10 cellular contexts compared by ENCODE assay signal in the genomic region with DNA sequence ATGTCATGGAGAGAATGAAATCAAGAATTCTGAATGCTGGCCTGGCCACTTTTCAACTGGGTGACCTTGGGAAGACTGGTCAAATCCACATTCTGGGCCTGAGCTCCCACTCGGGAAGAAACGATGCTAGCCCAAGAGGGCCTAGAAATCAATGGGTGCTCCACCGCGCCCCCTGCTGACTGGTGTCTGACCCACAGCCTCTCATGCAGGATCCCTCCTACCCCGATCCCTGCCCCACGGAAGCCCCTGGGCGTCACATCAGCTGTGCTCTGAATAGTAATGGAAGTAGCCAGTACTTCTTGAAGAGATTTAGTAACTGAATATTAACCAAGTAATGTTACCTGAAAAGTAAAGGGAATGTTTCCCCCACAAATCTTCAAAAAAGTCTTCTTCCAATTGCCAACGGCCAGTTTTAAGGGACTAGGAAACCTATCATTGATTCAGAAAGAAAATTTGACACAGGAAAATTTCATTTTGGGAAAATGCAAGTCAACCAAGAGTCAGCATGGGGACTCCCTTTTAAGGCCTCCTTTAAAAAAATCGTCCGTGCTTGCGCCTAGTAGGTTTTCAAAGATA. TPM values are rescaled to one million over a fixed set of nuclear protein-coding genes. Genes with fewer than 3 reads are reported as not detected.
DNase-seq lines count a peak whose midpoint lies in the region; ATAC-seq and TF ChIP-seq lines count a peak whose summit lies in the region.
"Had no signal": no experiment of that assay in that cellular context is flagged by ENCODE, and none has a peak within 500 bp of the region (broad histone marks: within the 10 kb centered on the region; RNA-seq: fewer than 3 reads in every experiment).

No MANE protein-coding gene starts in this region.

- H3K27me3 ChIP-seq in right lobe of liver, result no peaks in the 10 kb centered on the region
- H3K27me3 ChIP-seq: adrenal gland had no signal

- H3K4me3 ChIP-seq in right lobe of liver, result no peak overlapping the region
- H3K4me3 ChIP-seq: adrenal gland had no signal

- no peak overlapping the region for H3K27ac ChIP-seq in right lobe of liver
- H3K27ac ChIP-seq: adrenal gland had no signal

- in situ Hi-C loops in GM13977 (cut with MboI; ENCODE audit: low pct_unique_long_range_greater_than_20kb, low sequenced_read_pairs, unreplicated experiment), result no loop called here

- POLR2A ChIA-PET in WTC11 (lab: Charles Lee), result no interaction called here

- H3K36me3 Mint-ChIP-seq in CD14-positive monocyte (peaks cover 64 to 86% of the 10 kb centered on the region in 2 donors), WTC11 (no peaks in the 10 kb centered on the region)

- TF ChIP-seq CTCF in CD14-positive monocyte (IDR thresholded peaks at IDR 0.05) (peak; percentile 58), GM13977 (IDR thresholded peaks at IDR 0.05; ENCODE audit: extremely low read depth, insufficient read depth, missing control alignments) (peak; percentile 64), WTC11 (IDR thresholded peaks at IDR 0.05) (peak; percentile 78), right lobe of liver (IDR thresholded peaks at IDR 0.05) (peak in 3 of 4 donors; percentile 31 to 46 (median 38))

- CTCF ChIA-PET in WTC11 (lab: Charles Lee), result interaction anchor here (0.6 to 2.1 kb wide), 60 partner anchors 9 to 931 kb away, joined by 3 to 24 read pairs (median 4); partner anchors contain the start of gene CRB2

- 73% methylated on average over 7 of the region's 11 CpGs for WGBS in right lobe of liver (ENCODE audit: insufficient coverage, low coverage, low lambda C conversion rate, missing lambda C conversion rate)

- no peak overlapping the region for H3K4me3 Mint-ChIP-seq in CD14-positive monocyte
- no peak overlapping the region for H3K4me3 Mint-ChIP-seq in WTC11

- no peak for TF ChIP-seq POLR2A in right lobe of liver (IDR thresholded peaks at IDR 0.05)

- peaks cover 0 to 4% (median 2%) of the 10 kb centered on the region in 3 donors for H3K27me3 Mint-ChIP-seq in CD14-positive monocyte (ENCODE audit: low read depth in 3 of 3)
- H3K27me3 Mint-ChIP-seq in WTC11 (ENCODE audit: low read depth), result no peaks in the 10 kb centered on the region

- H3K4me1 Mint-ChIP-seq in CD14-positive monocyte (no peaks in the 10 kb centered on the region), WTC11 (peaks cover under 1% of the 10 kb centered on the region)

- H3K27ac Mint-ChIP-seq in CD14-positive monocyte, result no peak overlapping the region
- H3K27ac Mint-ChIP-seq in WTC11, result no peak overlapping the region

- DNase-seq in CD14-positive monocyte (ENCODE audit: low spot score), result no peak
- peak; percentile 58 for DNase-seq in GM13977 (ENCODE audit: low spot score)
- peak; percentile 82 for DNase-seq in WTC11 (ENCODE audit: low spot score)
- DNase-seq in right lobe of liver, result no peak
- no peak for DNase-seq in middle frontal gyrus (ENCODE audit: extremely low spot score, low spot score)
- DNase-seq in NK-92 (lab: John Stamatoyannopoulos, UW; ENCODE audit: unreplicated experiment), result no peak
- DNase-seq in effector CD8-positive, alpha-beta T cell (lab: John Stamatoyannopoulos, UW), result no peak
- DNase-seq: NCI-H2081 treated with DMSO at 0.1 percent for 48 hours had no signal

- peak; percentile 69 for ATAC-seq in WTC11
- no peak for ATAC-seq in right lobe of liver
- ATAC-seq in GM18517 (IDR thresholded peaks at IDR 0.05; ENCODE audit: unreplicated experiment), result no peak

- intact Hi-C loops in CD14-positive monocyte (cut with micrococcal nuclease), result no loop called here
- intact Hi-C loops in right lobe of liver (cut with DNase I), result no loop called here

- no peaks in the 10 kb centered on the region for H3K4me1 ChIP-seq in right lobe of liver
- H3K4me1 ChIP-seq: adrenal gland had no signal

- no peaks in the 10 kb centered on the region for H3K36me3 ChIP-seq in right lobe of liver
- H3K36me3 ChIP-seq: adrenal gland had no signal

- no peaks in the 10 kb centered on the region for H3K9me3 ChIP-seq in right lobe of liver
- H3K9me3 ChIP-seq: adrenal gland had no signal

- H3K9me3 Mint-ChIP-seq in CD14-positive monocyte (no peaks in the 10 kb centered on the region), WTC11 (no peaks in the 10 kb centered on the region)

TF ChIP-seq in WTC11, 78 proteins besides CTCF, POLR2A, EP300 and RAD21:
- TF ChIP-seq, protein P1, sequence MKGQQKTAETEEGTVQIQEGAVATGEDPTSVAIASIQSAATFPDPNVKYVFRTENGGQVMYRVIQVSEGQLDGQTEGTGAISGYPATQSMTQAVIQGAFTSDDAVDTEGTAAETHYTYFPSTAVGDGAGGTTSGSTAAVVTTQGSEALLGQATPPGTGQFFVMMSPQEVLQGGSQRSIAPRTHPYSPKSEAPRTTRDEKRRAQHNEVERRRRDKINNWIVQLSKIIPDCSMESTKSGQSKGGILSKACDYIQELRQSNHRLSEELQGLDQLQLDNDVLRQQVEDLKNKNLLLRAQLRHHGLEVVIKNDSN (CRISPR knock-in tag; IDR thresholded peaks at IDR 0.05), result no peak
- TF ChIP-seq OVOL2 (CRISPR knock-in tag; IDR thresholded peaks at IDR 0.05; ENCODE audit: borderline replicate concordance) (no peak), MLX (CRISPR knock-in tag; IDR thresholded peaks at IDR 0.05) (no peak), ATF6 (CRISPR knock-in tag; IDR thresholded peaks at IDR 0.05) (no peak), SMAD4 (CRISPR knock-in tag; IDR thresholded peaks at IDR 0.05) (no peak), ZNF317 (CRISPR knock-in tag; IDR thresholded peaks at IDR 0.05; ENCODE audit: borderline replicate concordance, low read depth) (no peak), NFATC4 (CRISPR knock-in tag; IDR thresholded peaks at IDR 0.05) (no peak), FOXJ3 (CRISPR knock-in tag; IDR thresholded peaks at IDR 0.05; ENCODE audit: borderline replicate concordance) (no peak)
- TF ChIP-seq, protein P2, sequence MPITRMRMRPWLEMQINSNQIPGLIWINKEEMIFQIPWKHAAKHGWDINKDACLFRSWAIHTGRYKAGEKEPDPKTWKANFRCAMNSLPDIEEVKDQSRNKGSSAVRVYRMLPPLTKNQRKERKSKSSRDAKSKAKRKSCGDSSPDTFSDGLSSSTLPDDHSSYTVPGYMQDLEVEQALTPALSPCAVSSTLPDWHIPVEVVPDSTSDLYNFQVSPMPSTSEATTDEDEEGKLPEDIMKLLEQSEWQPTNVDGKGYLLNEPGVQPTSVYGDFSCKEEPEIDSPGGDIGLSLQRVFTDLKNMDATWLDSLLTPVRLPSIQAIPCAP (CRISPR knock-in tag; IDR thresholded peaks at IDR 0.05), result no peak
- TF ChIP-seq, protein P3, sequence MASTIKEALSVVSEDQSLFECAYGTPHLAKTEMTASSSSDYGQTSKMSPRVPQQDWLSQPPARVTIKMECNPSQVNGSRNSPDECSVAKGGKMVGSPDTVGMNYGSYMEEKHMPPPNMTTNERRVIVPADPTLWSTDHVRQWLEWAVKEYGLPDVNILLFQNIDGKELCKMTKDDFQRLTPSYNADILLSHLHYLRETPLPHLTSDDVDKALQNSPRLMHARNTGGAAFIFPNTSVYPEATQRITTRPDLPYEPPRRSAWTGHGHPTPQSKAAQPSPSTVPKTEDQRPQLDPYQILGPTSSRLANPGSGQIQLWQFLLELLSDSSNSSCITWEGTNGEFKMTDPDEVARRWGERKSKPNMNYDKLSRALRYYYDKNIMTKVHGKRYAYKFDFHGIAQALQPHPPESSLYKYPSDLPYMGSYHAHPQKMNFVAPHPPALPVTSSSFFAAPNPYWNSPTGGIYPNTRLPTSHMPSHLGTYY (CRISPR knock-in tag; IDR thresholded peaks at IDR 0.05), result no peak
- TF ChIP-seq, protein P4, sequence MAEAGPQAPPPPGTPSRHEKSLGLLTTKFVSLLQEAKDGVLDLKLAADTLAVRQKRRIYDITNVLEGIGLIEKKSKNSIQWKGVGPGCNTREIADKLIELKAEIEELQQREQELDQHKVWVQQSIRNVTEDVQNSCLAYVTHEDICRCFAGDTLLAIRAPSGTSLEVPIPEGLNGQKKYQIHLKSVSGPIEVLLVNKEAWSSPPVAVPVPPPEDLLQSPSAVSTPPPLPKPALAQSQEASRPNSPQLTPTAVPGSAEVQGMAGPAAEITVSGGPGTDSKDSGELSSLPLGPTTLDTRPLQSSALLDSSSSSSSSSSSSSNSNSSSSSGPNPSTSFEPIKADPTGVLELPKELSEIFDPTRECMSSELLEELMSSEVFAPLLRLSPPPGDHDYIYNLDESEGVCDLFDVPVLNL (CRISPR knock-in tag; IDR thresholded peaks at IDR 0.05; ENCODE audit: borderline replicate concordance, low read depth), result no peak

RNA-seq across cellular contexts. Expression of gene CRB2, which starts 43.9 kb away (rescaled TPM):
- not detected for polyA plus RNA-seq in CD14-positive monocyte
- total RNA-seq in WTC11 (2021), result 1.8 to 3.5 TPM (median 2.4 TPM) in 3 replicates
- not detected for total RNA-seq in right lobe of liver

Comparison
In these comparisons a context has a peak if more than half of its experiments do, and no peak if none do; other contexts are left out.
1. DNase-seq: peak in GM13977 (single experiment) and WTC11 (single experiment); none in CD14-positive monocyte (single experiment), right lobe of liver (0 of 3), middle frontal gyrus (single experiment), NK-92 (single experiment) and effector CD8-positive, alpha-beta T cell (single experiment).
2. Peak in every context shown above with its lines, with median percentiles within 50 percentile points of each other: CTCF ChIP-seq.